ENCODE assay signal across 2 cellular contexts in genomic region chr11:107912415-107912814, GRCh38. TPM values are rescaled to one million over a fixed set of nuclear protein-coding genes. Genes with fewer than 3 reads are reported as not detected.
"Had no signal": no experiment of that assay in that cellular context is flagged by ENCODE, and none has a peak within 500 bp of the region (broad histone marks: within the 10 kb centered on the region; RNA-seq: fewer than 3 reads in every experiment).

No MANE protein-coding gene starts in this region.

RNA-seq across cellular contexts. Expression of gene RAB39A, which starts 15.8 kb away (rescaled TPM):
- total RNA-seq: GM23248, HFFc6 had no signal
- polyA plus RNA-seq: GM23248 had no signal
